In genomic region chr1:228375578-228376261, GRCh38 we compare ENCODE assay signal across 1 cellular context.
TF ChIP-seq lines count a peak whose summit lies in the region.

No MANE protein-coding gene starts in this region.

TF ChIP-seq in IMR-90, 13 proteins besides CTCF, POLR2A, EP300 and RAD21 (continued from another document):
- TF ChIP-seq NFE2L2 (IDR thresholded peaks at IDR 0.05; ENCODE audit: low read depth, low read length) (no peak), RFX5 (IDR thresholded peaks at IDR 0.05; ENCODE audit: low read depth, low read length) (no peak), MXI1 (IDR thresholded peaks at IDR 0.05; ENCODE audit: borderline replicate concordance, low read depth, low read length) (no peak), BHLHE40 (IDR thresholded peaks at IDR 0.05; ENCODE audit: low read depth, low read length) (no peak), SMC3 (IDR thresholded peaks at IDR 0.05; ENCODE audit: low read depth, low read length) (no peak), MAZ (IDR thresholded peaks at IDR 0.05; ENCODE audit: borderline replicate concordance, low read depth, low read length) (no peak), RCOR1 (IDR thresholded peaks at IDR 0.05; ENCODE audit: insufficient replicate concordance, low read length) (no peak)
- TF ChIP-seq, protein P1, sequence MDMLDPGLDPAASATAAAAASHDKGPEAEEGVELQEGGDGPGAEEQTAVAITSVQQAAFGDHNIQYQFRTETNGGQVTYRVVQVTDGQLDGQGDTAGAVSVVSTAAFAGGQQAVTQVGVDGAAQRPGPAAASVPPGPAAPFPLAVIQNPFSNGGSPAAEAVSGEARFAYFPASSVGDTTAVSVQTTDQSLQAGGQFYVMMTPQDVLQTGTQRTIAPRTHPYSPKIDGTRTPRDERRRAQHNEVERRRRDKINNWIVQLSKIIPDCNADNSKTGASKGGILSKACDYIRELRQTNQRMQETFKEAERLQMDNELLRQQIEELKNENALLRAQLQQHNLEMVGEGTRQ (IDR thresholded peaks at IDR 0.05; ENCODE audit: low read depth, low read length): no peak
